In genomic region chr20:49757597-49757996, GRCh38 we compare ENCODE assay signal across 8 cellular contexts.
"Had no signal": no experiment of that assay in that cellular context is flagged by ENCODE, and none has a peak within 500 bp of the region (broad histone marks: within the 10 kb centered on the region; RNA-seq: fewer than 3 reads in every experiment).

No MANE protein-coding gene starts in this region.

- DNase-seq: GOT3, H9, HCEC 1CT, HFFc6, KG1 had no signal

- H3K27ac Mint-ChIP-seq: HFFc6, IgD-negative memory B cell had no signal

- H3K4me1 Mint-ChIP-seq: IgD-negative memory B cell had no signal

- H3K9me3 Mint-ChIP-seq: HFFc6 had no signal

- H3K4me3 Mint-ChIP-seq: H9, HFFc6, IgD-negative memory B cell had no signal

- H3K27ac ChIP-seq: GM23248, HL-60 had no signal

- H3K4me3 ChIP-seq: GM23248 had no signal

- H2AFZ ChIP-seq: GM23248 had no signal

- H3K9ac ChIP-seq: GM23248 had no signal
